ENCODE assay signal across 8 cellular contexts in genomic region chr7:44325181-44325671, GRCh38. TPM values are rescaled to one million over a fixed set of nuclear protein-coding genes. Genes with fewer than 3 reads are reported as not detected.
DNase-seq lines count a peak whose midpoint lies in the region; ATAC-seq and TF ChIP-seq lines count a peak whose summit lies in the region.

Gene CAMK2B (minus strand): TSS chr7:44325594. CDS start chr7:44325421, 173 bp downstream.

- no CpG with 5 or more reads among the region's 89 CpGs for WGBS in suprapubic skin

- peaks cover 30% of the 10 kb centered on the region for H3K27me3 Mint-ChIP-seq in activated CD4-positive, alpha-beta T cell treated with anti-CD3 and anti-CD28 coated beads for 36 hours
- peaks cover 31% of the 10 kb centered on the region for H3K27me3 Mint-ChIP-seq in activated naive CD8-positive, alpha-beta T cell treated with anti-CD3 and anti-CD28 coated beads for 36 hours

- H3K36me3 Mint-ChIP-seq in activated CD4-positive, alpha-beta T cell treated with anti-CD3 and anti-CD28 coated beads for 36 hours (ENCODE audit: low read depth): no peaks in the 10 kb centered on the region
- peaks cover 2% of the 10 kb centered on the region for H3K36me3 Mint-ChIP-seq in activated naive CD8-positive, alpha-beta T cell treated with anti-CD3 and anti-CD28 coated beads for 36 hours

- no peak within 1 kb of the TSS for H3K9ac ChIP-seq in iPS-20b (ENCODE audit: low read depth, low read length)

- DNase-seq in activated CD4-positive, alpha-beta T cell treated with anti-CD3 and anti-CD28 coated beads for 36 hours: peak; percentile 50
- DNase-seq in activated CD4-positive, alpha-beta T cell treated with anti-CD3 and anti-CD28 coated beads for 1 hour: no peak
- DNase-seq in activated naive CD8-positive, alpha-beta T cell treated with anti-CD3 and anti-CD28 coated beads for 36 hours: peak; percentile 57
- DNase-seq in suprapubic skin (ENCODE audit: low spot score in 2 of 2): no peak
- DNase-seq in SKM-1 treated with dmso at 0.1 percent for 144 hours (lab: John Stamatoyannopoulos, UW; ENCODE audit: unreplicated experiment): no peak
- no peak for DNase-seq in DMS79 (lab: John Stamatoyannopoulos, UW)

- no peak for TF ChIP-seq EP300 in suprapubic skin (IDR thresholded peaks at IDR 0.05)

- H3K4me1 Mint-ChIP-seq in activated CD4-positive, alpha-beta T cell treated with anti-CD3 and anti-CD28 coated beads for 36 hours: peaks cover 9% of the 10 kb centered on the region
- peaks cover 9% of the 10 kb centered on the region for H3K4me1 Mint-ChIP-seq in activated naive CD8-positive, alpha-beta T cell treated with anti-CD3 and anti-CD28 coated beads for 36 hours

- H3K27me3 ChIP-seq in iPS-20b (ENCODE audit: insufficient read depth, low read length) (peaks cover 75% of the 10 kb centered on the region), suprapubic skin (peaks cover 51% of the 10 kb centered on the region)

- peak within 1 kb of the TSS; percentile 69 for H3K4me3 Mint-ChIP-seq in activated CD4-positive, alpha-beta T cell treated with anti-CD3 and anti-CD28 coated beads for 36 hours
- peak within 1 kb of the TSS; percentile 86 for H3K4me3 Mint-ChIP-seq in activated naive CD8-positive, alpha-beta T cell treated with anti-CD3 and anti-CD28 coated beads for 36 hours

- H3K36me3 ChIP-seq in iPS-20b (ENCODE audit: insufficient read depth, low read depth, low read length): no peaks in the 10 kb centered on the region
- H3K36me3 ChIP-seq in suprapubic skin: no peaks in the 10 kb centered on the region

- no peak within 1 kb of the TSS for H3K27ac Mint-ChIP-seq in activated CD4-positive, alpha-beta T cell treated with anti-CD3 and anti-CD28 coated beads for 36 hours
- no peak within 1 kb of the TSS for H3K27ac Mint-ChIP-seq in activated naive CD8-positive, alpha-beta T cell treated with anti-CD3 and anti-CD28 coated beads for 36 hours

- H3K4me3 ChIP-seq in iPS-20b (ENCODE audit: low read length): peak within 1 kb of the TSS; percentile 47; the same call in 1 of the 2 replicates
- peak within 1 kb of the TSS; percentile 47 for H3K4me3 ChIP-seq in suprapubic skin

- POLR2A ChIA-PET in activated CD4-positive, alpha-beta T cell treated with anti-CD3 and anti-CD28 coated beads for 36 hours (lab: Charles Lee): no interaction called here

- no peak for TF ChIP-seq POLR2A in suprapubic skin (IDR thresholded peaks at IDR 0.05)

- CTCF ChIA-PET in activated CD4-positive, alpha-beta T cell treated with anti-CD3 and anti-CD28 coated beads for 36 hours (lab: Charles Lee): no interaction called here

- intact Hi-C loops in activated CD4-positive, alpha-beta T cell treated with anti-CD3 and anti-CD28 coated beads for 36 hours (cut with DNase I, micrococcal nuclease): no loop called here

- no peak for TF ChIP-seq CTCF in suprapubic skin (IDR thresholded peaks at IDR 0.05)

- ATAC-seq in activated CD4-positive, alpha-beta T cell treated with anti-CD3 and anti-CD28 coated beads for 36 hours: peak; percentile 70
- ATAC-seq in HG02588 (IDR thresholded peaks at IDR 0.05; ENCODE audit: unreplicated experiment): no peak

- H3K9me3 ChIP-seq in iPS-20b (ENCODE audit: insufficient read depth, low read depth, low read length) (no peaks in the 10 kb centered on the region), suprapubic skin (no peaks in the 10 kb centered on the region)

- no peaks in the 10 kb centered on the region for H3K9me3 Mint-ChIP-seq in activated CD4-positive, alpha-beta T cell treated with anti-CD3 and anti-CD28 coated beads for 36 hours (ENCODE audit: low read depth)
- H3K9me3 Mint-ChIP-seq in activated naive CD8-positive, alpha-beta T cell treated with anti-CD3 and anti-CD28 coated beads for 36 hours: no peaks in the 10 kb centered on the region

- no peak within 1 kb of the TSS for H3K27ac ChIP-seq in iPS-20b (ENCODE audit: low read length)
- H3K27ac ChIP-seq in suprapubic skin: no peak within 1 kb of the TSS

- no peaks in the 10 kb centered on the region for H3K4me1 ChIP-seq in iPS-20b (ENCODE audit: insufficient read depth, low read length)
- H3K4me1 ChIP-seq in suprapubic skin: peaks cover 10% of the 10 kb centered on the region

RNA-seq across cellular contexts. Expression of gene CAMK2B, which starts in this region (rescaled TPM):
- total RNA-seq in activated CD4-positive, alpha-beta T cell treated with anti-CD3 and anti-CD28 coated beads for 36 hours: 1 to 10 TPM; 1.1 to 1.8 TPM
- under 1 TPM; 0.62 to 0.97 TPM for total RNA-seq in activated naive CD8-positive, alpha-beta T cell treated with anti-CD3 and anti-CD28 coated beads for 36 hours
- total RNA-seq in suprapubic skin: 1 to 10 TPM in 2 of 4 donors, under 1 TPM in 2; 0.89 to 5.1 (median 1.2) TPM

Comparison
In these comparisons a context has a peak if more than half of its experiments do, and no peak if none do; other contexts are left out.
1. Peak in DNase-seq in activated naive CD8-positive, alpha-beta T cell treated with anti-CD3 and anti-CD28 coated beads for 36 hours; RNA of the gene not detected or under 1 TPM.